Comparison of ENCODE assay signal across 15 cellular contexts in the genomic region with DNA sequence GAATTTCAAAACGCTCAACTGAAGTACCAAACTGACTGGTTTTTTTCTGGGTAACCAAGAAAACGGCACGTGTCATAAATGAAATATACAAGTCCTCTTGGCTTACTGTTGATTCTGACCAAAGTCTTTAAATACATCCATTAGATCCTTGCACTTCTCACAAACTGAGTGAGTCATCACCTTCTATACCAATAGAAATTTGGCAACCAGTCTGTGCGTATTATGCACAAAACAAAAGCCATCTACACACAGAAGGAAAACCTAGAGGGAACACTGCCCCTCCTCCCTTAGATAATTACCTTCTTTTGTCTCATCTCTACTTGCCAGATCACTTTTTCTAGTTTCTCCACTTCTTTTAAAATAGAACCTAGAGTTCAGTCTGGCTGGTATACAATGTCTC.
DNase-seq lines count a peak whose midpoint lies in the region; ATAC-seq, FAIRE-seq and TF ChIP-seq lines count a peak whose summit lies in the region.
"Had no signal": no experiment of that assay in that cellular context is flagged by ENCODE, and none has a peak within 500 bp of the region (broad histone marks: within the 10 kb centered on the region; RNA-seq: fewer than 3 reads in every experiment).

No MANE protein-coding gene starts in this region.

- H3K79me2 ChIP-seq in PC-3 (ENCODE audit: low read length) = peaks cover 11% of the 10 kb centered on the region

- H3K4me3 ChIP-seq in PC-3 (ENCODE audit: low read length) = no peak overlapping the region
- H3K4me3 ChIP-seq: SJSA1 had no signal

- DNase-seq in DMS153 treated with DMSO at 0.1 percent for 48 hours (lab: John Stamatoyannopoulos, UW; ENCODE audit: unreplicated experiment) (peak; percentile 41), MV-4-11 (lab: John Stamatoyannopoulos, UW) (peak; percentile 65), PC-3 (peak; percentile 86), fibroblast of the conjunctiva (ENCODE audit: low read depth) (peak; percentile 34), H54 (ENCODE audit: insufficient read length, low spot score) (no peak), 8988T (no peak), HTR-8/SVneo (ENCODE audit: insufficient read length, low spot score) (no peak)
- DNase-seq in activated CD8-positive, alpha-beta memory T cell treated with anti-CD3 and anti-CD28 coated beads, Interleukin-2, amount 50 U/mL, for 4 hours = no peak
- DNase-seq: C1 segment of cervical spinal cord; foreskin melanocyte; GDM1; retina; stimulated activated naive CD8-positive, alpha-beta T cell treated with anti-CD3 and anti-CD28 coated beads, Interleukin-15, amount 100 ng/mL, for 72 hours had no signal

- H3K27me3 ChIP-seq in PC-3 (ENCODE audit: low read length) = no peaks in the 10 kb centered on the region
- H3K27me3 ChIP-seq: SJSA1 had no signal

- no TSS peak for BruUV-seq in PC-3 (replicated peaks; lab: Mats Ljungman, UMichigan)

- POLR2A ChIA-PET in PC-3 (lab: Charles Lee; ENCODE audit: unreplicated experiment) = no interaction called here

- H2AFZ ChIP-seq in PC-3 (ENCODE audit: low read length) = no peak overlapping the region

- intact Hi-C loops in PC-3 (cut with micrococcal nuclease) = loop anchor here (1.0 kb wide), 3 partner anchors 9 to 46 kb away; no protein-coding TSS in a partner anchor

- peaks cover 12% of the 10 kb centered on the region for H3F3A ChIP-seq in PC-3 (ENCODE audit: low read length, unreplicated experiment)

- TF ChIP-seq POLR2A in H54 (IDR thresholded peaks at IDR 0.05; ENCODE audit: low read depth, low read length) = no peak

- H3K27ac ChIP-seq in PC-3 (ENCODE audit: low read length) = peak overlapping the region; percentile 99
- H3K27ac ChIP-seq: SJSA1 had no signal

- peaks cover 9% of the 10 kb centered on the region for H3K36me3 ChIP-seq in PC-3 (ENCODE audit: low read depth, low read length)
- H3K36me3 ChIP-seq: SJSA1 had no signal

- CTCF ChIA-PET in PC-3 (lab: Charles Lee) = no interaction called here

- H3K4me1 ChIP-seq in PC-3 (ENCODE audit: insufficient read depth, low read length) = peaks cover 60% of the 10 kb centered on the region

- no peaks in the 10 kb centered on the region for H3K9me3 ChIP-seq in PC-3 (ENCODE audit: low read length)
- H3K9me3 ChIP-seq: SJSA1 had no signal

- H3K4me2 ChIP-seq in PC-3 (ENCODE audit: low read length) = peak overlapping the region; percentile 74

- TF ChIP-seq CTCF in PC-3 (conservative IDR thresholded peaks at IDR 0.05; ENCODE audit: low read depth, low read length) = no peak

- FAIRE-seq in H54 (lab: Jason Lieb, UNC) (no peak), HTR-8/SVneo (lab: Jason Lieb, UNC) (no peak)
- FAIRE-seq: keratinocyte had no signal

- peak overlapping the region; percentile 87 for H3K9ac ChIP-seq in PC-3 (ENCODE audit: low read length)

- ATAC-seq in PC-3 = peak; percentile 35
- ATAC-seq: stimulated activated naive CD8-positive, alpha-beta T cell treated with anti-CD3 and anti-CD28 coated beads, Interleukin-15, amount 100 ng/mL, for 72 hours had no signal

- no peaks in the 10 kb centered on the region for H4K20me1 ChIP-seq in PC-3 (ENCODE audit: low read length)

- H3K9me2 ChIP-seq in PC-3 (replicated peaks; ENCODE audit: low read length) = no peaks in the 10 kb centered on the region

Comparison
In these comparisons a context has a peak if more than half of its experiments do, and no peak if none do; other contexts are left out.
1. DNase-seq: peak in DMS153 treated with DMSO at 0.1 percent for 48 hours (single experiment), MV-4-11 (single experiment), PC-3 (single experiment) and fibroblast of the conjunctiva (single experiment); none in H54 (single experiment), activated CD8-positive, alpha-beta memory T cell treated with anti-CD3 and anti-CD28 coated beads, Interleukin-2, amount 50 U/mL, for 4 hours (single experiment), 8988T (single experiment) and HTR-8/SVneo (single experiment).